Comparison of ENCODE assay signal across 13 cellular contexts in genomic region chr11:70914496-70914895, GRCh38.
"Had no signal": no experiment of that assay in that cellular context is flagged by ENCODE, and none has a peak within 500 bp of the region (broad histone marks: within the 10 kb centered on the region; RNA-seq: fewer than 3 reads in every experiment).

No MANE protein-coding gene starts in this region.

- H3K4me3 Mint-ChIP-seq: activated CD8-positive, alpha-beta memory T cell treated with anti-CD3 and anti-CD28 coated beads, Interleukin-2, amount 10 ng/mL, durations not matched to agents 7 days and 5 days; activated T-cell treated with anti-CD3 and anti-CD28 coated beads, Interleukin-2, amount 50 U/mL, for 24 hours; stimulated activated naive CD8-positive, alpha-beta T cell treated with anti-CD3 and anti-CD28 coated beads, Interleukin-15, amount 100 ng/mL, for 72 hours had no signal

- H3K36me3 Mint-ChIP-seq: activated CD8-positive, alpha-beta memory T cell treated with anti-CD3 and anti-CD28 coated beads, Interleukin-2, amount 10 ng/mL, durations not matched to agents 7 days and 5 days had no signal

- H3K4me3 ChIP-seq: cardiac muscle cell, mucosa of descending colon, ovary, tibial artery had no signal

- H3K9me3 Mint-ChIP-seq: activated T-cell treated with anti-CD3 and anti-CD28 coated beads, Interleukin-2, amount 50 U/mL, for 24 hours had no signal

- DNase-seq: activated CD4-positive, alpha-beta T cell treated with anti-CD3 and anti-CD28 coated beads for 1 hour; activated CD4-positive, alpha-beta T cell treated with anti-CD3 and anti-CD28 coated beads, Interleukin-2, amount 50 U/mL, for 48 hours; activated CD8-positive, alpha-beta memory T cell treated with anti-CD3 and anti-CD28 coated beads, Interleukin-2, amount 10 ng/mL, durations not matched to agents 7 days and 5 days; activated naive CD4-positive, alpha-beta T cell; activated T-cell treated with anti-CD3 and anti-CD28 coated beads, Interleukin-2, amount 50 U/mL, for 24 hours; left cardiac atrium; mammary epithelial cell; ovary; stimulated activated CD4-positive, alpha-beta T cell treated with anti-CD3 and anti-CD28 coated beads, Interleukin-4, amount 100 ng/mL, for 4 hours; stimulated activated naive CD8-positive, alpha-beta T cell treated with anti-CD3 and anti-CD28 coated beads, Interleukin-15, amount 100 ng/mL, for 72 hours; tibial artery had no signal

- ATAC-seq: activated CD8-positive, alpha-beta memory T cell treated with anti-CD3 and anti-CD28 coated beads, Interleukin-2, amount 10 ng/mL, durations not matched to agents 7 days and 5 days; left cardiac atrium; stimulated activated naive CD8-positive, alpha-beta T cell treated with anti-CD3 and anti-CD28 coated beads, Interleukin-15, amount 100 ng/mL, for 72 hours had no signal

- H3K27ac ChIP-seq: cardiac muscle cell, ovary, tibial artery had no signal

- H3K27me3 ChIP-seq: cardiac muscle cell, ovary had no signal

- H3K36me3 ChIP-seq: cardiac muscle cell, ovary, tibial artery had no signal

- H3K9me3 ChIP-seq: mucosa of descending colon, ovary, tibial artery had no signal

- H3K27ac Mint-ChIP-seq: activated CD8-positive, alpha-beta memory T cell treated with anti-CD3 and anti-CD28 coated beads, Interleukin-2, amount 10 ng/mL, durations not matched to agents 7 days and 5 days; activated T-cell treated with anti-CD3 and anti-CD28 coated beads, Interleukin-2, amount 50 U/mL, for 24 hours had no signal
